In the genomic region with DNA sequence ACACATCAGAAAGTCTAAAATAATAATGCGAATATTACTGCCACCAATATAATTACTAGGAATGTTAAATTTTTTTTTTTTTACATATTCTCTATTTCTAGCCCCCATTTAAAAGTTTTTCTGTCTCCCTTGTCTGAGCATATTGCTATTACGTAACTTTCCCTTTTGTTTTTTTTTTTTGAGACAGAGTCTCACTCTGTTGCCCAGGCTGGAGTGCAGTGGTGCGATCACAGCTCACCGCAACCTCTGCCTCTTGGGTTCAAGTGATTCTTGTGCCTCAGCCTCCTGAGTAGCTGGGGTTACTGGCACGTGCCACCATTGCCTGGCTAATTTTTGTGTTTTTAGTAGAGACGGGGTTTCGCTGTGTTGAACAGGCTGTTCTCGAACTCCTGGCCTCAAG, we compare ENCODE assay signal across 2 cellular contexts.
TF ChIP-seq lines count a peak whose summit lies in the region.

No MANE protein-coding gene starts in this region.

TF ChIP-seq in WTC11, 78 proteins besides CTCF, POLR2A, EP300 and RAD21:
- peak; percentile 46; the same call in 1 of the 2 replicates for TF ChIP-seq ZNF121 (CRISPR knock-in tag; IDR thresholded peaks at IDR 0.05)
TF ChIP-seq in WTC11: peak in this region for 1; not testable (repeated sequence) for 77.

TF ChIP-seq in HepG2, 621 proteins besides CTCF, POLR2A, EP300 and RAD21:
- 0 out of 2 replicates have a peak, but pooled peaks have one; percentile 23 for TF ChIP-seq CEBPB (IDR thresholded peaks at IDR 0.05; ENCODE audit: borderline replicate concordance, low read depth, low read length)
- peak; percentile 88 for TF ChIP-seq ZNF121 (CRISPR knock-in tag; IDR thresholded peaks at IDR 0.05)
